In genomic region chr19:16379521-16380313, GRCh38 we compare ENCODE assay signal across 31 cellular contexts. TPM values are rescaled to one million over a fixed set of nuclear protein-coding genes. Genes with fewer than 3 reads are reported as not detected.
A peak's percentile ranks its signal among the peaks of the same experiment; 100 is the strongest.
DNase-seq lines count a peak whose midpoint lies in the region; ATAC-seq, FAIRE-seq and TF ChIP-seq lines count a peak whose summit lies in the region.
"Had no signal": no experiment of that assay in that cellular context is flagged by ENCODE, and none has a peak within 500 bp of the region (broad histone marks: within the 10 kb centered on the region; RNA-seq: fewer than 3 reads in every experiment).

No MANE protein-coding gene starts in this region.

- peaks cover 92% of the 10 kb centered on the region for H3K4me1 ChIP-seq in CD4-positive, alpha-beta memory T cell (ENCODE audit: insufficient read depth, low read length)
- H3K4me1 ChIP-seq in ovary (ENCODE audit: insufficient read depth): peaks cover 11% of the 10 kb centered on the region
- H3K4me1 ChIP-seq: breast epithelium had no signal

- peak overlapping the region; percentile 64 for H3K27ac Mint-ChIP-seq in activated CD4-positive, alpha-beta T cell treated with anti-CD3 and anti-CD28 coated beads, Interleukin-2, amount 10 ng/mL, durations not matched to agents 7 days and 5 days
- no peak overlapping the region for H3K27ac Mint-ChIP-seq in activated CD4-positive, alpha-beta T cell treated with anti-CD3 and anti-CD28 coated beads, Interleukin-2, amount 10 ng/mL, durations not matched to agents 24 days and 14 days
- H3K27ac Mint-ChIP-seq in CD4-positive, alpha-beta memory T cell: peak overlapping the region; percentile 15 to 89 (median 86)
- H3K27ac Mint-ChIP-seq: activated naive CD4-positive, alpha-beta T cell treated with anti-CD3 and anti-CD28 coated beads, Interleukin-2, amount 50 U/mL, for 72 hours; activated T-helper 17 cell treated with anti-CD3 and anti-CD28 coated beads, Interleukin-2, amount 50 U/mL, for 72 hours had no signal

- H3K9me3 ChIP-seq in CD4-positive, alpha-beta memory T cell (ENCODE audit: control insufficient read depth in 1 of 2, low read length in 2 of 2): no peaks in the 10 kb centered on the region
- H3K9me3 ChIP-seq in ovary: no peaks in the 10 kb centered on the region
- H3K9me3 ChIP-seq: breast epithelium, upper lobe of left lung had no signal

- ATAC-seq in HG02973 (IDR thresholded peaks at IDR 0.05; ENCODE audit: unreplicated experiment) (no peak), GM18517 (IDR thresholded peaks at IDR 0.05; ENCODE audit: unreplicated experiment) (no peak), GM19463 (IDR thresholded peaks at IDR 0.05; ENCODE audit: unreplicated experiment) (no peak)
- ATAC-seq: activated naive CD4-positive, alpha-beta T cell treated with anti-CD3 and anti-CD28 coated beads, Interleukin-2, amount 50 U/mL, for 72 hours; activated T-helper 17 cell treated with anti-CD3 and anti-CD28 coated beads, Interleukin-2, amount 50 U/mL, for 72 hours had no signal

- WGBS in ovary, 3 donors: 93 to 96% (median 96%) methylated on average over 21 of the region's 21 CpGs

- H3K27me3 Mint-ChIP-seq in activated CD4-positive, alpha-beta T cell treated with anti-CD3 and anti-CD28 coated beads, Interleukin-2, amount 10 ng/mL, durations not matched to agents 7 days and 5 days: no peaks in the 10 kb centered on the region
- H3K27me3 Mint-ChIP-seq in activated CD4-positive, alpha-beta T cell treated with anti-CD3 and anti-CD28 coated beads, Interleukin-2, amount 10 ng/mL, durations not matched to agents 24 days and 14 days: peaks cover 1% of the 10 kb centered on the region
- H3K27me3 Mint-ChIP-seq in CD4-positive, alpha-beta memory T cell: no peaks in the 10 kb centered on the region
- H3K27me3 Mint-ChIP-seq: activated T-helper 17 cell treated with anti-CD3 and anti-CD28 coated beads, Interleukin-2, amount 50 U/mL, for 72 hours; memory B cell had no signal

- H3K36me3 ChIP-seq in CD4-positive, alpha-beta memory T cell (ENCODE audit: insufficient read depth, low read length): peaks cover 2% of the 10 kb centered on the region
- H3K36me3 ChIP-seq in bronchial epithelial cell (ENCODE audit: control insufficient read depth, insufficient read depth, low read length): peaks cover 14% of the 10 kb centered on the region
- H3K36me3 ChIP-seq in ovary: no peaks in the 10 kb centered on the region
- H3K36me3 ChIP-seq: breast epithelium had no signal

- TF ChIP-seq EP300 in ovary (IDR thresholded peaks at IDR 0.05): no peak

- CTCF ChIA-PET in activated CD4-positive, alpha-beta T cell treated with anti-CD3 and anti-CD28 coated beads, Interleukin-2, amount 10 ng/mL, durations not matched to agents 7 days and 5 days (lab: Charles Lee): interaction anchor here (1.0 to 4.8 kb wide), 2 partner anchors 8 to 52 kb away, joined by 3 to 31 read pairs; no protein-coding TSS in a partner anchor
- CTCF ChIA-PET in CD4-positive, alpha-beta memory T cell (lab: Charles Lee; ENCODE audit: partially characterized antibody): interaction anchor here (3.8 to 6.0 kb wide), 3 partner anchors 7 to 133 kb away, joined by 85 to 257 read pairs (median 133); no protein-coding TSS in a partner anchor

- no peak overlapping the region for H3K4me3 Mint-ChIP-seq in activated CD4-positive, alpha-beta T cell treated with anti-CD3 and anti-CD28 coated beads, Interleukin-2, amount 10 ng/mL, durations not matched to agents 7 days and 5 days
- H3K4me3 Mint-ChIP-seq in activated CD4-positive, alpha-beta T cell treated with anti-CD3 and anti-CD28 coated beads, Interleukin-2, amount 10 ng/mL, durations not matched to agents 24 days and 14 days: no peak overlapping the region
- H3K4me3 Mint-ChIP-seq in CD4-positive, alpha-beta memory T cell: no peak overlapping the region
- H3K4me3 Mint-ChIP-seq: activated T-helper 17 cell treated with anti-CD3 and anti-CD28 coated beads, Interleukin-2, amount 50 U/mL, for 72 hours; CD14-positive monocyte; memory B cell had no signal

- no peaks in the 10 kb centered on the region for H3K27me3 ChIP-seq in CD4-positive, alpha-beta memory T cell (ENCODE audit: insufficient read depth, low read length)
- no peaks in the 10 kb centered on the region for H3K27me3 ChIP-seq in bronchial epithelial cell (ENCODE audit: control insufficient read depth, insufficient read depth, low read length)
- H3K27me3 ChIP-seq in ovary: no peaks in the 10 kb centered on the region
- H3K27me3 ChIP-seq: breast epithelium, upper lobe of left lung had no signal

- POLR2A ChIA-PET in activated CD4-positive, alpha-beta T cell treated with anti-CD3 and anti-CD28 coated beads, Interleukin-2, amount 10 ng/mL, durations not matched to agents 7 days and 5 days (lab: Charles Lee): no interaction called here
- POLR2A ChIA-PET in CD4-positive, alpha-beta memory T cell (lab: Charles Lee; ENCODE audit: partially characterized antibody): interaction anchor here (21.1 to 34.9 kb wide), 2 partner anchors 17 to 46 kb away, joined by 1006 to 6478 read pairs; partner anchors contain the start of gene KLF2

- intact Hi-C loops in activated CD4-positive, alpha-beta T cell treated with anti-CD3 and anti-CD28 coated beads, Interleukin-2, amount 10 ng/mL, durations not matched to agents 24 days and 14 days (cut with micrococcal nuclease): no loop called here
- intact Hi-C loops in CD4-positive, alpha-beta memory T cell (cut with micrococcal nuclease): loop anchor here (5.0 kb wide), 1 partner anchor 182 kb away; the partner anchor contains the start of gene AP1M1
- intact Hi-C loops in ovary (cut with DNase I): loop anchor here in 2 of 4 donors (5.0 kb wide), 2 partner anchors 52 to 117 kb away; no protein-coding TSS in a partner anchor

- H3K4me3 ChIP-seq in CD4-positive, alpha-beta memory T cell (ENCODE audit: low read length in 2 of 2): no peak overlapping the region
- H3K4me3 ChIP-seq in bronchial epithelial cell (ENCODE audit: low read depth, low read length) (no peak overlapping the region), ovary (no peak overlapping the region)
- H3K4me3 ChIP-seq: breast epithelium, skin epidermis, upper lobe of left lung had no signal

- FAIRE-seq in bronchial epithelial cell (lab: Jason Lieb, UNC): peak; percentile 66
- FAIRE-seq: colon, H54 had no signal

- no peak for DNase-seq in activated CD4-positive, alpha-beta T cell treated with anti-CD3 and anti-CD28 coated beads, Interleukin-2, amount 10 ng/mL, durations not matched to agents 7 days and 5 days
- DNase-seq in activated CD4-positive, alpha-beta T cell treated with anti-CD3 and anti-CD28 coated beads, Interleukin-2, amount 10 ng/mL, durations not matched to agents 24 days and 14 days: no peak
- DNase-seq in CD4-positive, alpha-beta memory T cell: no peak
- no peak for DNase-seq in bronchial epithelial cell (ENCODE audit: low read depth)
- DNase-seq in ovary: peak in 3 of 5 donors; percentile 16 to 33 (median 21)
- DNase-seq: activated CD4-positive, alpha-beta T cell treated with anti-CD3 and anti-CD28 coated beads, Interleukin-2, amount 50 U/mL, for 4 hours; activated CD4-positive, CD25-positive, alpha-beta regulatory T cell; activated CD8-positive, alpha-beta memory T cell treated with anti-CD3 and anti-CD28 coated beads, Interleukin-2, amount 50 U/mL, for 48 hours; amygdala; effector CD8-positive, alpha-beta T cell; KG1; NCI-H1105; NCI-H1930; NCI-H2171 treated with DMSO at 0.1 percent for 48 hours; NCI-H510A treated with DMSO at 0.1 percent for 48 hours; stimulated activated naive CD4-positive, alpha-beta T cell; T-helper 1 cell; upper lobe of left lung had no signal

- H3K9me3 Mint-ChIP-seq in activated CD4-positive, alpha-beta T cell treated with anti-CD3 and anti-CD28 coated beads, Interleukin-2, amount 10 ng/mL, durations not matched to agents 7 days and 5 days: no peaks in the 10 kb centered on the region
- no peaks in the 10 kb centered on the region for H3K9me3 Mint-ChIP-seq in activated CD4-positive, alpha-beta T cell treated with anti-CD3 and anti-CD28 coated beads, Interleukin-2, amount 10 ng/mL, durations not matched to agents 24 days and 14 days
- H3K9me3 Mint-ChIP-seq in CD4-positive, alpha-beta memory T cell: no peaks in the 10 kb centered on the region
- H3K9me3 Mint-ChIP-seq: activated naive CD4-positive, alpha-beta T cell treated with anti-CD3 and anti-CD28 coated beads, Interleukin-2, amount 50 U/mL, for 72 hours; activated T-helper 17 cell treated with anti-CD3 and anti-CD28 coated beads, Interleukin-2, amount 50 U/mL, for 72 hours; CD14-positive monocyte; memory B cell had no signal

- peaks cover 84% of the 10 kb centered on the region for H3K4me1 Mint-ChIP-seq in activated CD4-positive, alpha-beta T cell treated with anti-CD3 and anti-CD28 coated beads, Interleukin-2, amount 10 ng/mL, durations not matched to agents 7 days and 5 days
- peaks cover 53% of the 10 kb centered on the region for H3K4me1 Mint-ChIP-seq in activated CD4-positive, alpha-beta T cell treated with anti-CD3 and anti-CD28 coated beads, Interleukin-2, amount 10 ng/mL, durations not matched to agents 24 days and 14 days
- H3K4me1 Mint-ChIP-seq in CD4-positive, alpha-beta memory T cell: peaks cover 41 to 70% (median 55%) of the 10 kb centered on the region in 4 donors

- TF ChIP-seq CTCF in bronchial epithelial cell (IDR thresholded peaks at IDR 0.05; ENCODE audit: insufficient read depth, low read length, severe bottlenecking): no peak
- TF ChIP-seq CTCF in ovary (IDR thresholded peaks at IDR 0.05): no peak

- H3K36me3 Mint-ChIP-seq in activated CD4-positive, alpha-beta T cell treated with anti-CD3 and anti-CD28 coated beads, Interleukin-2, amount 10 ng/mL, durations not matched to agents 7 days and 5 days (ENCODE audit: low read depth): peaks cover 64% of the 10 kb centered on the region
- H3K36me3 Mint-ChIP-seq in activated CD4-positive, alpha-beta T cell treated with anti-CD3 and anti-CD28 coated beads, Interleukin-2, amount 10 ng/mL, durations not matched to agents 24 days and 14 days (ENCODE audit: low read depth): peaks cover 33% of the 10 kb centered on the region
- peaks cover 24 to 29% of the 10 kb centered on the region in 2 donors for H3K36me3 Mint-ChIP-seq in CD4-positive, alpha-beta memory T cell

- TF ChIP-seq POLR2A in ovary (IDR thresholded peaks at IDR 0.05): no peak

- H3K27ac ChIP-seq in CD4-positive, alpha-beta memory T cell (ENCODE audit: low read depth, low read length): no peak overlapping the region
- no peak overlapping the region for H3K27ac ChIP-seq in ovary
- H3K27ac ChIP-seq: 22Rv1, HL-60, upper lobe of left lung had no signal

RNA-seq across cellular contexts. Expression of gene KLF2, which starts 55.1 kb away (rescaled TPM):
- 100 to 1,000 TPM; 253 to 255 TPM for total RNA-seq in activated CD4-positive, alpha-beta T cell treated with anti-CD3 and anti-CD28 coated beads, Interleukin-2, amount 10 ng/mL, durations not matched to agents 7 days and 5 days
- total RNA-seq in activated CD4-positive, alpha-beta T cell treated with anti-CD3 and anti-CD28 coated beads, Interleukin-2, amount 10 ng/mL, durations not matched to agents 24 days and 14 days: 2.2 and 3.7 TPM in 2 replicates
- 100 to 1,000 TPM; 425 to 437 TPM for total RNA-seq in CD4-positive, alpha-beta memory T cell
- 100 to 1,000 TPM; 120 to 300 TPM for polyA plus RNA-seq in CD4-positive, alpha-beta memory T cell
- total RNA-seq in bronchial epithelial cell: under 0.01 and 0.64 TPM in 2 replicates
- 100 to 1,000 TPM in 3 of 7 donors, 10 to 100 TPM in 4; 69.5 to 399 (median 97.8) TPM for total RNA-seq in ovary
- 10 to 100 TPM; 48.3 to 48.7 TPM for polyA plus RNA-seq in ovary

Comparison
In these comparisons a context has a peak if more than half of its experiments do, and no peak if none do; other contexts are left out.
1. RNA of gene KLF2, which starts 55.1 kb away (total RNA-seq): 425 to 437 TPM in CD4-positive, alpha-beta memory T cell, 253 to 255 TPM in activated CD4-positive, alpha-beta T cell treated with anti-CD3 and anti-CD28 coated beads, Interleukin-2, amount 10 ng/mL, durations not matched to agents 7 days and 5 days and 69.5 to 399 TPM in ovary; 2.2 to 3.7 TPM in activated CD4-positive, alpha-beta T cell treated with anti-CD3 and anti-CD28 coated beads, Interleukin-2, amount 10 ng/mL, durations not matched to agents 24 days and 14 days and under 0.01 to 0.64 TPM in bronchial epithelial cell; every median in the first group is over 10 times any median in the second.
2. DNase-seq: peak in ovary (3 of 5); none in activated CD4-positive, alpha-beta T cell treated with anti-CD3 and anti-CD28 coated beads, Interleukin-2, amount 10 ng/mL, durations not matched to agents 7 days and 5 days (single experiment), activated CD4-positive, alpha-beta T cell treated with anti-CD3 and anti-CD28 coated beads, Interleukin-2, amount 10 ng/mL, durations not matched to agents 24 days and 14 days (single experiment), CD4-positive, alpha-beta memory T cell (0 of 5) and bronchial epithelial cell (single experiment).